ENCODE assay signal across 10 cellular contexts in genomic region chr15:52658955-52659354, GRCh38. TPM values are rescaled to one million over a fixed set of nuclear protein-coding genes. Genes with fewer than 3 reads are reported as not detected.
DNase-seq lines count a peak whose midpoint lies in the region; ATAC-seq lines count a peak whose summit lies in the region.
"Had no signal": no experiment of that assay in that cellular context is flagged by ENCODE, and none has a peak within 500 bp of the region (broad histone marks: within the 10 kb centered on the region; RNA-seq: fewer than 3 reads in every experiment).

No MANE protein-coding gene starts in this region.

- DNase-seq in activated CD8-positive, alpha-beta memory T cell treated with anti-CD3 and anti-CD28 coated beads, Interleukin-2, amount 10 ng/mL, durations not matched to agents 7 days and 5 days = peak; percentile 56
- no peak for DNase-seq in activated CD8-positive, alpha-beta memory T cell treated with anti-CD3 and anti-CD28 coated beads, Interleukin-2, amount 50 U/mL, for 4 hours
- DNase-seq in activated CD4-positive, alpha-beta T cell treated with anti-CD3 and anti-CD28 coated beads, Interleukin-2, amount 50 U/mL, for 1 hour = peak; percentile 10
- DNase-seq in stimulated activated effector memory CD8-positive, alpha-beta T cell treated with anti-CD3 and anti-CD28 coated beads, Interleukin-12 subunit alpha, Interleukin-12 subunit beta, amount 100 ng/mL, for 72 hours (ENCODE audit: low spot score in 2 of 2) = peak; percentile 8 to 66
- DNase-seq in SKM-1 (lab: John Stamatoyannopoulos, UW; ENCODE audit: unreplicated experiment) (no peak), Right ventricle myocardium superior (no peak)
- DNase-seq: HCEC 1CT, OCI-M1 had no signal

- intact Hi-C loops in Right ventricle myocardium superior (cut with DNase I) = no loop called here

- CTCF ChIA-PET in activated CD8-positive, alpha-beta memory T cell treated with anti-CD3 and anti-CD28 coated beads, Interleukin-2, amount 10 ng/mL, durations not matched to agents 7 days and 5 days (lab: Charles Lee) = interaction anchor here (0.6 to 1.5 kb wide), 4 partner anchors 24 to 433 kb away, joined by 3 to 5 read pairs (median 4); no protein-coding TSS in a partner anchor

- H3K27me3 Mint-ChIP-seq in activated CD8-positive, alpha-beta memory T cell treated with anti-CD3 and anti-CD28 coated beads, Interleukin-2, amount 10 ng/mL, durations not matched to agents 7 days and 5 days = no peaks in the 10 kb centered on the region

- peak overlapping the region; percentile 44 for H3K27ac Mint-ChIP-seq in activated CD8-positive, alpha-beta memory T cell treated with anti-CD3 and anti-CD28 coated beads, Interleukin-2, amount 10 ng/mL, durations not matched to agents 7 days and 5 days
- peak overlapping the region; percentile 29 for H3K27ac Mint-ChIP-seq in stimulated activated effector memory CD8-positive, alpha-beta T cell treated with anti-CD3 and anti-CD28 coated beads, Interleukin-12 subunit alpha, Interleukin-12 subunit beta, amount 100 ng/mL, for 72 hours

- H3K9me3 Mint-ChIP-seq in activated CD8-positive, alpha-beta memory T cell treated with anti-CD3 and anti-CD28 coated beads, Interleukin-2, amount 10 ng/mL, durations not matched to agents 7 days and 5 days (ENCODE audit: low read depth) = no peaks in the 10 kb centered on the region
- H3K9me3 Mint-ChIP-seq in stimulated activated effector memory CD8-positive, alpha-beta T cell treated with anti-CD3 and anti-CD28 coated beads, Interleukin-12 subunit alpha, Interleukin-12 subunit beta, amount 100 ng/mL, for 72 hours = no peaks in the 10 kb centered on the region

- H3K4me3 Mint-ChIP-seq in activated CD8-positive, alpha-beta memory T cell treated with anti-CD3 and anti-CD28 coated beads, Interleukin-2, amount 10 ng/mL, durations not matched to agents 7 days and 5 days = no peak overlapping the region
- peak overlapping the region; percentile 23 for H3K4me3 Mint-ChIP-seq in stimulated activated effector memory CD8-positive, alpha-beta T cell treated with anti-CD3 and anti-CD28 coated beads, Interleukin-12 subunit alpha, Interleukin-12 subunit beta, amount 100 ng/mL, for 72 hours

- H3K4me1 Mint-ChIP-seq in activated CD8-positive, alpha-beta memory T cell treated with anti-CD3 and anti-CD28 coated beads, Interleukin-2, amount 10 ng/mL, durations not matched to agents 7 days and 5 days = peaks cover 36% of the 10 kb centered on the region
- H3K4me1 Mint-ChIP-seq in stimulated activated effector memory CD8-positive, alpha-beta T cell treated with anti-CD3 and anti-CD28 coated beads, Interleukin-12 subunit alpha, Interleukin-12 subunit beta, amount 100 ng/mL, for 72 hours = peaks cover 37% of the 10 kb centered on the region

- ATAC-seq in activated CD8-positive, alpha-beta memory T cell treated with anti-CD3 and anti-CD28 coated beads, Interleukin-2, amount 10 ng/mL, durations not matched to agents 7 days and 5 days = peak; percentile 79
- ATAC-seq in HG02885 (IDR thresholded peaks at IDR 0.05; ENCODE audit: poor library complexity, unreplicated experiment) = peak; percentile 74
- peak; percentile 94 for ATAC-seq in stimulated activated effector memory CD8-positive, alpha-beta T cell treated with anti-CD3 and anti-CD28 coated beads, Interleukin-12 subunit alpha, Interleukin-12 subunit beta, amount 100 ng/mL, for 72 hours
- no peak for ATAC-seq in Right ventricle myocardium superior (ENCODE audit: poor library complexity)
- ATAC-seq in HG03039 (IDR thresholded peaks at IDR 0.05; ENCODE audit: unreplicated experiment) = no peak

- peaks cover 54% of the 10 kb centered on the region for H3K36me3 Mint-ChIP-seq in activated CD8-positive, alpha-beta memory T cell treated with anti-CD3 and anti-CD28 coated beads, Interleukin-2, amount 10 ng/mL, durations not matched to agents 7 days and 5 days
- peaks cover 76% of the 10 kb centered on the region for H3K36me3 Mint-ChIP-seq in stimulated activated effector memory CD8-positive, alpha-beta T cell treated with anti-CD3 and anti-CD28 coated beads, Interleukin-12 subunit alpha, Interleukin-12 subunit beta, amount 100 ng/mL, for 72 hours

RNA-seq across cellular contexts. Expression of gene ATOSA, which starts 20.2 kb away (rescaled TPM):
- 10 to 100 TPM; 26.0 to 40.5 TPM for total RNA-seq in activated CD8-positive, alpha-beta memory T cell treated with anti-CD3 and anti-CD28 coated beads, Interleukin-2, amount 10 ng/mL, durations not matched to agents 7 days and 5 days
- total RNA-seq in Right ventricle myocardium superior = 20.4 TPM

Comparison
In these comparisons a context has a peak if more than half of its experiments do, and no peak if none do; other contexts are left out.
1. DNase-seq: peak in activated CD8-positive, alpha-beta memory T cell treated with anti-CD3 and anti-CD28 coated beads, Interleukin-2, amount 10 ng/mL, durations not matched to agents 7 days and 5 days (single experiment), activated CD4-positive, alpha-beta T cell treated with anti-CD3 and anti-CD28 coated beads, Interleukin-2, amount 50 U/mL, for 1 hour (single experiment) and stimulated activated effector memory CD8-positive, alpha-beta T cell treated with anti-CD3 and anti-CD28 coated beads, Interleukin-12 subunit alpha, Interleukin-12 subunit beta, amount 100 ng/mL, for 72 hours (2 of 2); none in activated CD8-positive, alpha-beta memory T cell treated with anti-CD3 and anti-CD28 coated beads, Interleukin-2, amount 50 U/mL, for 4 hours (single experiment), SKM-1 (single experiment) and Right ventricle myocardium superior (single experiment).
2. ATAC-seq: peak in activated CD8-positive, alpha-beta memory T cell treated with anti-CD3 and anti-CD28 coated beads, Interleukin-2, amount 10 ng/mL, durations not matched to agents 7 days and 5 days (single experiment), HG02885 (single experiment) and stimulated activated effector memory CD8-positive, alpha-beta T cell treated with anti-CD3 and anti-CD28 coated beads, Interleukin-12 subunit alpha, Interleukin-12 subunit beta, amount 100 ng/mL, for 72 hours (single experiment); none in Right ventricle myocardium superior (single experiment) and HG03039 (single experiment).